Comparison of ENCODE assay signal across 14 cellular contexts in the genomic region with DNA sequence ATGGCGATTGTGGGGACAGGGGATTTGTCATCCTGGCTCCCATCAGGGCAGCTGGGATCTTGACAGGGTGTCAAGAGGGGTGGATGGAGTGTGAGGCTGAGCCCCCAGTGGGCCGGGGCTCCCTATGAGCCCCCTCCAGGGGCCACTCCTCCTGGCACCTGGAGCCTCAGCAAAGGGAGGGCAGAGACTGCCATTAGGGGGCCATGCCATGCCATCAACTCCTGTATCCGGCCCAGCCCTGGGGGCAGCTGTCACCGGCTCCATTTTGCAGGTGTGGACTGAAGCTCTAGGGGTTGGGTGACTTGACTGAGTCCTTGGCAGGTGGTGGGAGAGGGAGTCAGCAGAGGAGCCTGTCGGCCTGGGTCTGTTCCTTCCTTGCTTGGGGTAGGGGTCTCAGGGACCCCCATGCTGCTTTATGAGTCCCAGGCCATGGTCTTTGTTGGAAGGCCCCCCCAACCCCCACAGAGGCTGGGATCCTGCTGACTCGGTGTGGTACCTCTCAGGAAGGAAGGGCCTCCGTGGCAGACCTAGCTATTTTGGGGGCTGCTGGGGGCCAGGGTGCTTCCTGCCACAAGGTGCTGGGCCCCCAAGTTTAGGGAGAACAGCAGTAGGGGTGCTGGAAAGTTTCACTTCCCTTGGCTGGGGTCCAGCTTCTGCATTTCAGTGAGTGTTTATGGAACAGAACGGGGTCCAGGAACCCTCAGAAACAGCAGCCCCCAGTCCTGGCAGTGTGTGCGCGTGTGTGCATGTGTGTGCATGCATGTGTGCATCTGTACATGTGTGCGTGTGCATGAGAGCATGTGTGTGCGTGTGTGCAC. TPM values are rescaled to one million over a fixed set of nuclear protein-coding genes. Genes with fewer than 3 reads are reported as not detected.
DNase-seq lines count a peak whose midpoint lies in the region; ATAC-seq and TF ChIP-seq lines count a peak whose summit lies in the region.
"Had no signal": no experiment of that assay in that cellular context is flagged by ENCODE, and none has a peak within 500 bp of the region (broad histone marks: within the 10 kb centered on the region; RNA-seq: fewer than 3 reads in every experiment).

No MANE protein-coding gene starts in this region.

- intact Hi-C loops in vagina (cut with DNase I) = no loop called here

- no peak for TF ChIP-seq CTCF in DND-41 (IDR thresholded peaks at IDR 0.05; ENCODE audit: borderline replicate concordance, extremely low read depth, low read length, poor library complexity, severe bottlenecking)
- no peak for TF ChIP-seq CTCF in vagina (IDR thresholded peaks at IDR 0.05)
- TF ChIP-seq CTCF in BE2C (IDR thresholded peaks at IDR 0.05; ENCODE audit: low read depth, low read length) = no peak

- H3K4me3 ChIP-seq in DND-41 (ENCODE audit: low read depth in 1 of 2, low read length in 2 of 2) (peak overlapping the region in 1 of 2 experiments; percentile 57; a peak in 1 of 4 replicates), mesenchymal stem cell (ENCODE audit: insufficient read depth in 1 of 2, low read depth in 1 of 2, low read length in 2 of 2) (no peak overlapping the region), vagina (no peak overlapping the region), BE2C (ENCODE audit: low read depth, low read length) (no peak overlapping the region)
- H3K4me3 ChIP-seq: heart right ventricle, lung had no signal

- H2BK120ac ChIP-seq in mesenchymal stem cell (ENCODE audit: low read depth, low read length) = no peak overlapping the region

- H2AFZ ChIP-seq in DND-41 (ENCODE audit: low read depth, low read length) = no peak overlapping the region
- H2AFZ ChIP-seq in mesenchymal stem cell (ENCODE audit: low read depth, low read length) = no peak overlapping the region
- H2AFZ ChIP-seq: parathyroid adenoma had no signal

- no peaks in the 10 kb centered on the region for H3K27me3 ChIP-seq in DND-41 (ENCODE audit: insufficient read depth, low read length, poor library complexity)
- H3K27me3 ChIP-seq in mesenchymal stem cell (ENCODE audit: control insufficient read depth in 1 of 2, insufficient read depth in 1 of 2, low read length in 2 of 2) = peaks cover 9 to 44% of the 10 kb centered on the region in 2 experiments
- no peaks in the 10 kb centered on the region for H3K27me3 ChIP-seq in vagina
- peaks cover 7% of the 10 kb centered on the region for H3K27me3 ChIP-seq in BE2C

- H3K27ac ChIP-seq in DND-41 (ENCODE audit: low read length) (peak overlapping the region; percentile 84), mesenchymal stem cell (ENCODE audit: low read length, poor library complexity, severe bottlenecking) (no peak overlapping the region), vagina (no peak overlapping the region)
- H3K27ac ChIP-seq: heart right ventricle, parathyroid adenoma had no signal

- H4K91ac ChIP-seq in mesenchymal stem cell (ENCODE audit: low read length) = peak overlapping the region; percentile 1

- no peaks in the 10 kb centered on the region for H3K79me1 ChIP-seq in mesenchymal stem cell (replicated peaks; ENCODE audit: low read length, poor library complexity, severe bottlenecking)

- no peak overlapping the region for H3K18ac ChIP-seq in mesenchymal stem cell (ENCODE audit: low read depth in 1 of 2, low read length in 2 of 2)

- TF ChIP-seq POLR2A in vagina (IDR thresholded peaks at IDR 0.05) = no peak

- ATAC-seq in DND-41 (ENCODE audit: insufficient read depth, low read depth) (no peak), HG03520 (IDR thresholded peaks at IDR 0.05; ENCODE audit: unreplicated experiment) (peak; percentile 1), HG02623 (IDR thresholded peaks at IDR 0.05; ENCODE audit: unreplicated experiment) (no peak)
- ATAC-seq: heart right ventricle had no signal

- H3K4me1 ChIP-seq in DND-41 (ENCODE audit: insufficient read depth, low read length) (peaks cover 42% of the 10 kb centered on the region), mesenchymal stem cell (ENCODE audit: control insufficient read depth, insufficient read depth, low read depth, low read length) (peaks cover 3% of the 10 kb centered on the region), vagina (no peaks in the 10 kb centered on the region), BE2C (no peaks in the 10 kb centered on the region)
- H3K4me1 ChIP-seq: parathyroid adenoma had no signal

- no peaks in the 10 kb centered on the region for H3K9me3 ChIP-seq in DND-41 (ENCODE audit: insufficient read depth, low read length, severe bottlenecking)
- no peaks in the 10 kb centered on the region for H3K9me3 ChIP-seq in mesenchymal stem cell (ENCODE audit: control insufficient read depth, low read length)
- H3K9me3 ChIP-seq in vagina = no peaks in the 10 kb centered on the region
- H3K9me3 ChIP-seq in BE2C = no peaks in the 10 kb centered on the region

- 90% methylated on average over 12 of the region's 12 CpGs for WGBS in mesenchymal stem cell

- H3K14ac ChIP-seq in mesenchymal stem cell (ENCODE audit: low read length in 2 of 2) = no peak overlapping the region

- H2AK5ac ChIP-seq in mesenchymal stem cell (ENCODE audit: low read length, severe bottlenecking) = no peak overlapping the region

- no peak overlapping the region for H2BK12ac ChIP-seq in mesenchymal stem cell (ENCODE audit: low read length in 2 of 2)

- H3K9ac ChIP-seq in DND-41 (ENCODE audit: low read depth, low read length) (peak overlapping the region; percentile 68; the same call in 1 of the 2 replicates), mesenchymal stem cell (ENCODE audit: low read length) (no peak overlapping the region)
- H3K9ac ChIP-seq: parathyroid adenoma had no signal

- H2BK5ac ChIP-seq in mesenchymal stem cell (ENCODE audit: low read depth, low read length, poor library complexity, severe bottlenecking) = no peak overlapping the region

- H4K8ac ChIP-seq in mesenchymal stem cell (ENCODE audit: low read length) = no peak overlapping the region

- H3K23ac ChIP-seq in mesenchymal stem cell (ENCODE audit: low read length in 2 of 2) = no peak overlapping the region

- no peaks in the 10 kb centered on the region for H4K20me1 ChIP-seq in DND-41 (ENCODE audit: insufficient read depth, low read length)

- H3K4ac ChIP-seq in mesenchymal stem cell (ENCODE audit: low read depth in 1 of 2, low read length in 2 of 2) = no peak overlapping the region

- H2BK15ac ChIP-seq in mesenchymal stem cell (ENCODE audit: low read depth, poor library complexity, severe bottlenecking) = no peak overlapping the region

- H3K36me3 ChIP-seq in DND-41 (ENCODE audit: insufficient read depth, low read length) (no peaks in the 10 kb centered on the region), mesenchymal stem cell (ENCODE audit: control insufficient read depth in 1 of 2, insufficient read depth in 2 of 2, low read depth in 1 of 2, low read length in 2 of 2) (no peaks in the 10 kb centered on the region), vagina (no peaks in the 10 kb centered on the region), BE2C (no peaks in the 10 kb centered on the region)
- H3K36me3 ChIP-seq: heart right ventricle had no signal

- DNase-seq in DND-41 (peak; percentile 57), SIG-M5 (lab: John Stamatoyannopoulos, UW) (peak; percentile 5), mesenchymal stem cell (no peak), vagina (ENCODE audit: extremely low spot score in 2 of 2) (no peak), OCI-M1 (lab: John Stamatoyannopoulos, UW) (no peak), BE2C (no peak)
- DNase-seq: heart right ventricle, NCI-H446 treated with DMSO at 0.1 percent for 48 hours had no signal

- no peaks in the 10 kb centered on the region for H3K79me2 ChIP-seq in DND-41 (ENCODE audit: insufficient read depth, low read length)
- H3K79me2 ChIP-seq: parathyroid adenoma had no signal

- H3K4me2 ChIP-seq in DND-41 (ENCODE audit: insufficient read depth, low read length) (peak overlapping the region; percentile 67; the same call in 1 of the 2 replicates), mesenchymal stem cell (ENCODE audit: low read length, poor library complexity, severe bottlenecking) (no peak overlapping the region)

RNA-seq across cellular contexts. Expression of a gene that starts 1.5 kb away (rescaled TPM):
- not detected for polyA plus RNA-seq in mesenchymal stem cell (2013, experiment 1 of 2)
- polyA plus RNA-seq in mesenchymal stem cell (2013, experiment 2 of 2) = not detected
- total RNA-seq in vagina = not detected
- polyA plus RNA-seq in BE2C (2012; ENCODE audit: insufficient read depth, insufficient read length, low read depth) = not detected
- total RNA-seq: CD4-positive, alpha-beta memory T cell; heart right ventricle; subcutaneous adipose tissue had no signal
- polyA plus RNA-seq: heart right ventricle had no signal

RNA-seq across cellular contexts. Expression of a gene that starts 9.4 kb away (rescaled TPM):
- polyA plus RNA-seq in mesenchymal stem cell (2013, experiment 1 of 2) = not detected
- not detected for polyA plus RNA-seq in mesenchymal stem cell (2013, experiment 2 of 2)
- not detected for total RNA-seq in vagina
- polyA plus RNA-seq in BE2C (2012; ENCODE audit: insufficient read depth, insufficient read length, low read depth) = not detected
- total RNA-seq: CD4-positive, alpha-beta memory T cell; lung; subcutaneous adipose tissue had no signal
- polyA plus RNA-seq: CD4-positive, alpha-beta memory T cell; heart right ventricle; lung had no signal

RNA-seq across cellular contexts. Expression of a gene that starts 19.3 kb away (rescaled TPM):
- polyA plus RNA-seq in mesenchymal stem cell (2013, experiment 1 of 2) = 6.9 TPM
- polyA plus RNA-seq in mesenchymal stem cell (2013, experiment 2 of 2) = 6.6 TPM
- 23.8 TPM for total RNA-seq in vagina
- polyA plus RNA-seq in BE2C (2012; ENCODE audit: insufficient read depth, insufficient read length, low read depth) = 1.2 TPM

RNA-seq across cellular contexts. Expression of a gene that starts 25.4 kb away (rescaled TPM):
- polyA plus RNA-seq in mesenchymal stem cell (2013, experiment 1 of 2) = not detected
- not detected for polyA plus RNA-seq in mesenchymal stem cell (2013, experiment 2 of 2)
- total RNA-seq in vagina = 19.9 TPM
- polyA plus RNA-seq in BE2C (2012; ENCODE audit: insufficient read depth, insufficient read length, low read depth) = not detected
- total RNA-seq: CD4-positive, alpha-beta memory T cell; heart right ventricle; subcutaneous adipose tissue had no signal
- polyA plus RNA-seq: CD4-positive, alpha-beta memory T cell had no signal

RNA-seq across cellular contexts. Expression of a gene that starts 42.3 kb away (rescaled TPM):
- 65.0 TPM for polyA plus RNA-seq in mesenchymal stem cell (2013, experiment 1 of 2)
- 60.8 TPM for polyA plus RNA-seq in mesenchymal stem cell (2013, experiment 2 of 2)
- 254 TPM for total RNA-seq in vagina
- 1,032 TPM for polyA plus RNA-seq in BE2C (2012; ENCODE audit: insufficient read depth, insufficient read length, low read depth)

Comparison
In these comparisons a context has a peak if more than half of its experiments do, and no peak if none do; other contexts are left out.
1. DNase-seq: peak in DND-41 (single experiment) and SIG-M5 (single experiment); none in mesenchymal stem cell (single experiment), vagina (0 of 2), OCI-M1 (single experiment) and BE2C (single experiment).